ENCODE assay signal across 9 cellular contexts in the genomic region with DNA sequence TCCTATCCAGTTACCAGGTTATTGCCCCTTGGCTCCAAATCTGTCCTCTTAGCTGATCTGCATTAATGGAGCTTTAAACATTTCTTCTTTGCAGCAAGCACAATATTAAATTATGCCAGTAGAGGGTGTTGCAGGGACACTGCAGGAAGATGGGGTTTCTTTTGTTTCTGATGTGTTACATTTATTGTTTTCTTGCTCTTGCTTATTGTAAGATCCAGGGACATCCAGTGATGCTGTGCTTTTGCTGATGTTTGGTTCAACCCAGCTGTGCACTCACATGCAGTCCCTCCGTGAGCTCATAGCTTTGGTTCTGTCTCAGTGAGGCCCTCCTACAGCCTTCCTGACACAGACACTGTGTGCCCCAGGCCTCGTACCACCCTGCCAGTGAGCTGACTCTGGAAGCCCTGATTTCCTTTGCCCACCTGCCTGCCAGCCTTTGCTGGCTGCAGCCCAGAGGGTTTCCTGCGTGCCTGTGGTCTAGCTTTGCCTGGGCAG.
DNase-seq lines count a peak whose midpoint lies in the region; ATAC-seq, FAIRE-seq and TF ChIP-seq lines count a peak whose summit lies in the region.
"Had no signal": no experiment of that assay in that cellular context is flagged by ENCODE, and none has a peak within 500 bp of the region (broad histone marks: within the 10 kb centered on the region; RNA-seq: fewer than 3 reads in every experiment).

No MANE protein-coding gene starts in this region.

- in situ Hi-C loops in HepG2 (cut with HindIII; ENCODE audit: extremely low pct_ligation_motif_present, low pct_unique_long_range_greater_than_20kb): loop anchor here (5.0 to 25.0 kb wide), 2 partner anchors 485 to 725 kb away; partner anchors contain the start of gene CACYBP

- no TSS peak for BruUV-seq in HepG2 (replicated peaks; lab: Mats Ljungman, UMichigan)

- no peak overlapping the region for H3K9ac ChIP-seq in HepG2 (ENCODE audit: insufficient read depth, low read depth, low read length)

- peak; percentile 51 for ATAC-seq in activated CD8-positive, alpha-beta memory T cell treated with anti-CD3 and anti-CD28 coated beads, Interleukin-2, amount 10 ng/mL, durations not matched to agents 7 days and 5 days
- peak; percentile 47 for ATAC-seq in HepG2
- peak in 1 of 2 donors; percentile 38 for ATAC-seq in upper lobe of left lung (ENCODE audit: low FRiP score in 2 of 2)

- H3K27ac Mint-ChIP-seq in activated CD8-positive, alpha-beta memory T cell treated with anti-CD3 and anti-CD28 coated beads, Interleukin-2, amount 10 ng/mL, durations not matched to agents 7 days and 5 days: no peak overlapping the region
- H3K27ac Mint-ChIP-seq: dendritic cell treated with granulocyte-macrophage colony-stimulating factor and Interleukin-4, amounts not matched to agents 40 ng/mL and 50 ng/mL, for 4 days had no signal

- POLR2A ChIA-PET in HepG2 (lab: Yijun Ruan, JAX): interaction anchor here (1.1 kb wide), 1 partner anchor 463 kb away, joined by 3 read pairs; no protein-coding TSS in a partner anchor

- no peak overlapping the region for H3K4me3 ChIP-seq in HepG2 (replicated peaks in 1 of 3; ENCODE audit: insufficient read depth in 1 of 3, low read depth in 2 of 3, low read length in 3 of 3)
- no peak overlapping the region for H3K4me3 ChIP-seq in upper lobe of left lung

- TF ChIP-seq RAD21 in HepG2 (CRISPR knock-in tag; IDR thresholded peaks at IDR 0.05): peak; percentile 66

- TF ChIP-seq POLR2A in HepG2 (IDR thresholded peaks at IDR 0.05; ENCODE audit: insufficient read depth in 1 of 2, low read depth in 2 of 2, low read length in 2 of 2) (no peak), upper lobe of left lung (IDR thresholded peaks at IDR 0.05) (no peak)

- H3K4me3 Mint-ChIP-seq in activated CD8-positive, alpha-beta memory T cell treated with anti-CD3 and anti-CD28 coated beads, Interleukin-2, amount 10 ng/mL, durations not matched to agents 7 days and 5 days: no peak overlapping the region
- H3K4me3 Mint-ChIP-seq: dendritic cell treated with granulocyte-macrophage colony-stimulating factor and Interleukin-4, amounts not matched to agents 40 ng/mL and 50 ng/mL, for 4 days had no signal

- no peak overlapping the region for H3K4me2 ChIP-seq in HepG2 (ENCODE audit: low read depth, low read length)

- no peak overlapping the region for H2AFZ ChIP-seq in HepG2 (ENCODE audit: low read length)

- H3K4me1 ChIP-seq in HepG2 (ENCODE audit: insufficient read depth, low read length) (peaks cover 25% of the 10 kb centered on the region), upper lobe of left lung (no peaks in the 10 kb centered on the region)

- H3K27me3 Mint-ChIP-seq in activated CD8-positive, alpha-beta memory T cell treated with anti-CD3 and anti-CD28 coated beads, Interleukin-2, amount 10 ng/mL, durations not matched to agents 7 days and 5 days: no peaks in the 10 kb centered on the region
- H3K27me3 Mint-ChIP-seq: dendritic cell treated with granulocyte-macrophage colony-stimulating factor and Interleukin-4, amounts not matched to agents 40 ng/mL and 50 ng/mL, for 4 days had no signal

- TF ChIP-seq EP300 in HepG2 (IDR thresholded peaks at IDR 0.05; ENCODE audit: low read depth in 2 of 2, low read length in 2 of 2) (no peak), HepG2 (CRISPR knock-in tag; IDR thresholded peaks at IDR 0.05; ENCODE audit: borderline replicate concordance) (no peak), upper lobe of left lung (IDR thresholded peaks at IDR 0.05) (no peak)

- peak; percentile 37 for FAIRE-seq in HepG2 (lab: Jason Lieb, UNC)

- H3K9me3 Mint-ChIP-seq in activated CD8-positive, alpha-beta memory T cell treated with anti-CD3 and anti-CD28 coated beads, Interleukin-2, amount 10 ng/mL, durations not matched to agents 7 days and 5 days (ENCODE audit: low read depth): no peaks in the 10 kb centered on the region
- H3K9me3 Mint-ChIP-seq: dendritic cell treated with granulocyte-macrophage colony-stimulating factor and Interleukin-4, amounts not matched to agents 40 ng/mL and 50 ng/mL, for 4 days had no signal

- intact Hi-C loops in HepG2 (cut with micrococcal nuclease; ENCODE audit: unreplicated experiment): loop anchor here (1.0 to 10.0 kb wide), 4 partner anchors 232 to 482 kb away; no protein-coding TSS in a partner anchor

- H3K4me1 Mint-ChIP-seq in activated CD8-positive, alpha-beta memory T cell treated with anti-CD3 and anti-CD28 coated beads, Interleukin-2, amount 10 ng/mL, durations not matched to agents 7 days and 5 days: no peaks in the 10 kb centered on the region

- TF ChIP-seq CTCF in HepG2 (CRISPR knock-in tag; IDR thresholded peaks at IDR 0.05) (peak; percentile 81), upper lobe of left lung (IDR thresholded peaks at IDR 0.05) (peak; percentile 16 to 62 (median 46))

- no peaks in the 10 kb centered on the region for H3K27me3 ChIP-seq in HepG2 (ENCODE audit: control insufficient read depth in 1 of 2, insufficient read depth in 2 of 2, low read length in 2 of 2)
- H3K27me3 ChIP-seq in upper lobe of left lung: no peaks in the 10 kb centered on the region

- DNase-seq in activated CD8-positive, alpha-beta memory T cell treated with anti-CD3 and anti-CD28 coated beads, Interleukin-2, amount 10 ng/mL, durations not matched to agents 7 days and 5 days: no peak
- DNase-seq in activated CD8-positive, alpha-beta memory T cell treated with anti-CD3 and anti-CD28 coated beads for 24 hours: no peak
- peak; percentile 66 to 87 for DNase-seq in Kasumi-1 (lab: John Stamatoyannopoulos, UW)
- peak; percentile 75 for DNase-seq in RKO (ENCODE audit: low spot score)
- DNase-seq in dermis microvascular lymphatic vessel endothelial cell (ENCODE audit: low read depth in 2 of 2): peak; percentile 32 to 61
- DNase-seq in HepG2 (ENCODE audit: low spot score): peak; percentile 46
- DNase-seq in upper lobe of left lung: no peak
- no peak for DNase-seq in stimulated activated CD4-positive, alpha-beta T cell treated with anti-CD3 and anti-CD28 coated beads, Interleukin-15, amount 100 ng/mL, for 24 hours

- H3K27ac ChIP-seq in HepG2 (ENCODE audit: extremely low read length, insufficient read depth, low read length): no peak overlapping the region
- no peak overlapping the region for H3K27ac ChIP-seq in upper lobe of left lung

- CTCF ChIA-PET in activated CD8-positive, alpha-beta memory T cell treated with anti-CD3 and anti-CD28 coated beads, Interleukin-2, amount 10 ng/mL, durations not matched to agents 7 days and 5 days (lab: Charles Lee): interaction anchor here (0.5 to 2.3 kb wide), 27 partner anchors 9 to 741 kb away, joined by 3 to 40 read pairs (median 4); partner anchors contain the start of genes CENPL, DARS2 and RC3H1
- CTCF ChIA-PET in HepG2 (lab: Yijun Ruan, JAX; ENCODE audit: low intra/inter-chr PET ratio, low total read pairs): interaction anchor here (1.5 to 1.8 kb wide), 3 partner anchors 464 to 482 kb away, joined by 4 to 16 read pairs (median 7); no protein-coding TSS in a partner anchor

- no peaks in the 10 kb centered on the region for H3K79me2 ChIP-seq in HepG2 (ENCODE audit: insufficient read depth, low read length)

- H4K20me1 ChIP-seq in HepG2 (ENCODE audit: insufficient read depth, low read length): no peaks in the 10 kb centered on the region

- H3K36me3 ChIP-seq in HepG2 (replicated peaks in 1 of 2; ENCODE audit: control insufficient read depth in 1 of 2, insufficient read depth in 2 of 2, low read length in 2 of 2) (no peaks in the 10 kb centered on the region), upper lobe of left lung (no peaks in the 10 kb centered on the region)

- no peaks in the 10 kb centered on the region for H3K9me3 ChIP-seq in HepG2 (ENCODE audit: low read length)
- no peaks in the 10 kb centered on the region for H3K9me3 ChIP-seq in upper lobe of left lung

- H3K36me3 Mint-ChIP-seq in activated CD8-positive, alpha-beta memory T cell treated with anti-CD3 and anti-CD28 coated beads, Interleukin-2, amount 10 ng/mL, durations not matched to agents 7 days and 5 days: no peaks in the 10 kb centered on the region

- 81% methylated on average over 3 of the region's 3 CpGs for WGBS in HepG2 (ENCODE audit: low lambda C conversion rate)
- WGBS in upper lobe of left lung, 2 donors: 54 to 60% methylated on average over 3 of the region's 3 CpGs

TF ChIP-seq in HepG2, 621 proteins besides CTCF, POLR2A, EP300 and RAD21 (continues in another document):
- TF ChIP-seq SAP130 (CRISPR knock-in tag; IDR thresholded peaks at IDR 0.05; ENCODE audit: low read depth) (no peak), ZNF430 (CRISPR knock-in tag; IDR thresholded peaks at IDR 0.05) (no peak), ZNF605 (CRISPR knock-in tag; IDR thresholded peaks at IDR 0.05) (no peak), RFX3 (CRISPR knock-in tag; IDR thresholded peaks at IDR 0.05) (no peak), KDM5B (CRISPR knock-in tag; IDR thresholded peaks at IDR 0.05; ENCODE audit: borderline replicate concordance) (no peak), MAF1 (CRISPR knock-in tag; IDR thresholded peaks at IDR 0.05; ENCODE audit: borderline replicate concordance) (no peak), CBX1 (IDR thresholded peaks at IDR 0.05; ENCODE audit: low read depth) (no peak)
- TF ChIP-seq, protein P1, sequence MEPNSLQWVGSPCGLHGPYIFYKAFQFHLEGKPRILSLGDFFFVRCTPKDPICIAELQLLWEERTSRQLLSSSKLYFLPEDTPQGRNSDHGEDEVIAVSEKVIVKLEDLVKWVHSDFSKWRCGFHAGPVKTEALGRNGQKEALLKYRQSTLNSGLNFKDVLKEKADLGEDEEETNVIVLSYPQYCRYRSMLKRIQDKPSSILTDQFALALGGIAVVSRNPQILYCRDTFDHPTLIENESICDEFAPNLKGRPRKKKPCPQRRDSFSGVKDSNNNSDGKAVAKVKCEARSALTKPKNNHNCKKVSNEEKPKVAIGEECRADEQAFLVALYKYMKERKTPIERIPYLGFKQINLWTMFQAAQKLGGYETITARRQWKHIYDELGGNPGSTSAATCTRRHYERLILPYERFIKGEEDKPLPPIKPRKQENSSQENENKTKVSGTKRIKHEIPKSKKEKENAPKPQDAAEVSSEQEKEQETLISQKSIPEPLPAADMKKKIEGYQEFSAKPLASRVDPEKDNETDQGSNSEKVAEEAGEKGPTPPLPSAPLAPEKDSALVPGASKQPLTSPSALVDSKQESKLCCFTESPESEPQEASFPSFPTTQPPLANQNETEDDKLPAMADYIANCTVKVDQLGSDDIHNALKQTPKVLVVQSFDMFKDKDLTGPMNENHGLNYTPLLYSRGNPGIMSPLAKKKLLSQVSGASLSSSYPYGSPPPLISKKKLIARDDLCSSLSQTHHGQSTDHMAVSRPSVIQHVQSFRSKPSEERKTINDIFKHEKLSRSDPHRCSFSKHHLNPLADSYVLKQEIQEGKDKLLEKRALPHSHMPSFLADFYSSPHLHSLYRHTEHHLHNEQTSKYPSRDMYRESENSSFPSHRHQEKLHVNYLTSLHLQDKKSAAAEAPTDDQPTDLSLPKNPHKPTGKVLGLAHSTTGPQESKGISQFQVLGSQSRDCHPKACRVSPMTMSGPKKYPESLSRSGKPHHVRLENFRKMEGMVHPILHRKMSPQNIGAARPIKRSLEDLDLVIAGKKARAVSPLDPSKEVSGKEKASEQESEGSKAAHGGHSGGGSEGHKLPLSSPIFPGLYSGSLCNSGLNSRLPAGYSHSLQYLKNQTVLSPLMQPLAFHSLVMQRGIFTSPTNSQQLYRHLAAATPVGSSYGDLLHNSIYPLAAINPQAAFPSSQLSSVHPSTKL (CRISPR knock-in tag; IDR thresholded peaks at IDR 0.05): 0 out of 2 replicates have a peak, but pooled peaks have one; percentile 10

Comparison
In these comparisons a context has a peak if more than half of its experiments do, and no peak if none do; other contexts are left out.
1. DNase-seq: peak in Kasumi-1 (2 of 2), RKO (single experiment), dermis microvascular lymphatic vessel endothelial cell (2 of 2) and HepG2 (single experiment); none in activated CD8-positive, alpha-beta memory T cell treated with anti-CD3 and anti-CD28 coated beads, Interleukin-2, amount 10 ng/mL, durations not matched to agents 7 days and 5 days (single experiment), activated CD8-positive, alpha-beta memory T cell treated with anti-CD3 and anti-CD28 coated beads for 24 hours (single experiment), upper lobe of left lung (0 of 2) and stimulated activated CD4-positive, alpha-beta T cell treated with anti-CD3 and anti-CD28 coated beads, Interleukin-15, amount 100 ng/mL, for 24 hours (single experiment).